In genomic region chr20:22490287-22491187, GRCh38 we compare ENCODE assay signal across 1 cellular context.
TF ChIP-seq lines count a peak whose summit lies in the region.

No MANE protein-coding gene starts in this region.

TF ChIP-seq in HepG2, 621 proteins besides CTCF, POLR2A, EP300 and RAD21 (continued from another document and continues in another):
- TF ChIP-seq ZBTB21 (CRISPR knock-in tag; IDR thresholded peaks at IDR 0.05) (peak; percentile 86), CENPT (CRISPR knock-in tag; IDR thresholded peaks at IDR 0.05; ENCODE audit: low read depth) (no peak), ZNF572 (CRISPR knock-in tag; IDR thresholded peaks at IDR 0.05) (0 out of 2 replicates have a peak, but pooled peaks have one; percentile 77), IRX3 (CRISPR knock-in tag; IDR thresholded peaks at IDR 0.05; ENCODE audit: borderline replicate concordance, low read depth) (no peak), ZNF614 (CRISPR knock-in tag; IDR thresholded peaks at IDR 0.05; ENCODE audit: borderline replicate concordance) (peak; percentile 94; the same call in 1 of the 2 replicates), ZNF276 (CRISPR knock-in tag; IDR thresholded peaks at IDR 0.05; ENCODE audit: low read depth) (peak; percentile 94), POGK (CRISPR knock-in tag; conservative IDR thresholded peaks at IDR 0.05) (no peak), ZNF7 (CRISPR knock-in tag; IDR thresholded peaks at IDR 0.05) (no peak), NFIB (CRISPR knock-in tag; IDR thresholded peaks at IDR 0.05; ENCODE audit: borderline replicate concordance) (no peak), CEBPB (IDR thresholded peaks at IDR 0.05; ENCODE audit: borderline replicate concordance, low read depth, low read length) (no peak), ZNF761 (CRISPR knock-in tag; conservative IDR thresholded peaks at IDR 0.05) (peak; percentile 67; the same call in 1 of the 2 replicates), KMT2A (CRISPR knock-in tag; IDR thresholded peaks at IDR 0.05) (peak; percentile 75; the same call in 1 of the 2 replicates), ZNF333 (CRISPR knock-in tag; IDR thresholded peaks at IDR 0.05; ENCODE audit: borderline replicate concordance) (no peak), ZFP1 (CRISPR knock-in tag; IDR thresholded peaks at IDR 0.05) (peak; percentile 83), HIC2 (CRISPR knock-in tag; IDR thresholded peaks at IDR 0.05; ENCODE audit: low read depth) (peak; percentile 97), ZFYVE20 (CRISPR knock-in tag; IDR thresholded peaks at IDR 0.05; ENCODE audit: borderline replicate concordance, low read depth) (no peak), EEA1 (CRISPR knock-in tag; IDR thresholded peaks at IDR 0.05; ENCODE audit: borderline replicate concordance) (no peak), RARA (CRISPR knock-in tag; IDR thresholded peaks at IDR 0.05) (peak; percentile 95), ZNF335 (CRISPR knock-in tag; IDR thresholded peaks at IDR 0.05) (no peak; the same call in 1 of the 2 replicates), ZNF3 (CRISPR knock-in tag; IDR thresholded peaks at IDR 0.05) (peak; percentile 67), ZNF12 (CRISPR knock-in tag; IDR thresholded peaks at IDR 0.05) (peak; percentile 84), STAT5B (CRISPR knock-in tag; IDR thresholded peaks at IDR 0.05) (peak; percentile 10; the same call in 1 of the 2 replicates), ZNF17 (CRISPR knock-in tag; IDR thresholded peaks at IDR 0.05) (peak; percentile 39; the same call in 1 of the 2 replicates), ZNF362 (CRISPR knock-in tag; IDR thresholded peaks at IDR 0.05; ENCODE audit: borderline replicate concordance) (peak; percentile 5; the same call in 1 of the 2 replicates), ZBED4 (CRISPR knock-in tag; IDR thresholded peaks at IDR 0.05; ENCODE audit: borderline replicate concordance) (peak; percentile 87), FLYWCH1 (CRISPR knock-in tag; IDR thresholded peaks at IDR 0.05) (no peak), ZBTB46 (CRISPR knock-in tag; IDR thresholded peaks at IDR 0.05; ENCODE audit: borderline replicate concordance) (0 out of 2 replicates have a peak, but pooled peaks have one; percentile 22), ZNF383 (CRISPR knock-in tag; IDR thresholded peaks at IDR 0.05; ENCODE audit: borderline replicate concordance) (peak; percentile 30; the same call in 1 of the 2 replicates), NFE2 (CRISPR knock-in tag; IDR thresholded peaks at IDR 0.05) (no peak), BCL3 (CRISPR knock-in tag; IDR thresholded peaks at IDR 0.05) (peak; percentile 77; the same call in 1 of the 2 replicates), HDAC1 (CRISPR knock-in tag; IDR thresholded peaks at IDR 0.05) (peak; percentile 65), SP5 (CRISPR knock-in tag; IDR thresholded peaks at IDR 0.05; ENCODE audit: borderline replicate concordance, low read depth) (peak; percentile 56; the same call in 1 of the 2 replicates), AKAP8 (CRISPR knock-in tag; IDR thresholded peaks at IDR 0.05) (peak; percentile 75; the same call in 1 of the 2 replicates), ZNF331 (CRISPR knock-in tag; IDR thresholded peaks at IDR 0.05) (peak; percentile 83; the same call in 1 of the 2 replicates), HNF1A (IDR thresholded peaks at IDR 0.05; ENCODE audit: low read depth) (peak; percentile 100), HNF1A (CRISPR knock-in tag; IDR thresholded peaks at IDR 0.05; ENCODE audit: borderline replicate concordance) (peak; percentile 99), TEF (CRISPR knock-in tag; IDR thresholded peaks at IDR 0.05) (no peak), BHLHE40 (IDR thresholded peaks at IDR 0.05; ENCODE audit: low read length) (peak; percentile 56), ZNF501 (CRISPR knock-in tag; IDR thresholded peaks at IDR 0.05) (peak; percentile 97), ZFP37 (CRISPR knock-in tag; IDR thresholded peaks at IDR 0.05; ENCODE audit: borderline replicate concordance) (peak; percentile 88; the same call in 1 of the 2 replicates), PLSCR1 (CRISPR knock-in tag; IDR thresholded peaks at IDR 0.05; ENCODE audit: borderline replicate concordance) (no peak), SCMH1 (CRISPR knock-in tag; IDR thresholded peaks at IDR 0.05; ENCODE audit: borderline replicate concordance) (no peak), CREM (IDR thresholded peaks at IDR 0.05) (peak; percentile 64), CREM (CRISPR knock-in tag; IDR thresholded peaks at IDR 0.05) (no peak)
